ENCODE assay signal across 1 cellular context in genomic region chr19:10399340-10399739, GRCh38. TPM values are rescaled to one million over a fixed set of nuclear protein-coding genes. Genes with fewer than 3 reads are reported as not detected.
"Had no signal": no experiment of that assay in that cellular context is flagged by ENCODE, and none has a peak within 500 bp of the region (broad histone marks: within the 10 kb centered on the region; RNA-seq: fewer than 3 reads in every experiment).

No MANE protein-coding gene starts in this region.

RNA-seq across cellular contexts. Expression of gene ICAM3, which starts 59.9 kb away (rescaled TPM):
- total RNA-seq: M059J had no signal
